7 cellular contexts compared by ENCODE assay signal in genomic region chr2:43225093-43225787, GRCh38. TPM values are rescaled to one million over a fixed set of nuclear protein-coding genes. Genes with fewer than 3 reads are reported as not detected.
DNase-seq lines count a peak whose midpoint lies in the region; TF ChIP-seq lines count a peak whose summit lies in the region.

No MANE protein-coding gene starts in this region.

- H4K12ac ChIP-seq in trophoblast cell (ENCODE audit: low read depth, low read length), result no peak overlapping the region

- H2BK12ac ChIP-seq in trophoblast cell (ENCODE audit: low read length), result peak overlapping the region; percentile 20

- H3K79me2 ChIP-seq in GM23248 (ENCODE audit: insufficient read depth) (peaks cover 43% of the 10 kb centered on the region), OCI-LY7 (ENCODE audit: insufficient read depth, low read depth, low read length) (peaks cover 50% of the 10 kb centered on the region), trophoblast cell (ENCODE audit: control insufficient read depth, insufficient read depth, low read length, poor library complexity) (peaks cover 37% of the 10 kb centered on the region)

- peaks cover 30% of the 10 kb centered on the region for H3K36me3 Mint-ChIP-seq in type B pancreatic cell

- H3K36me3 ChIP-seq in GM23248 (ENCODE audit: low read depth) (peaks cover 22% of the 10 kb centered on the region), OCI-LY7 (ENCODE audit: insufficient read depth, low read length) (peaks cover 49% of the 10 kb centered on the region), trophoblast cell (ENCODE audit: control insufficient read depth in 1 of 2, insufficient read depth in 2 of 2, low read length in 2 of 2) (peaks cover 15% of the 10 kb centered on the region in 2 experiments)

- H3K27ac ChIP-seq in GM23248 (peak overlapping the region; percentile 93), OCI-LY7 (ENCODE audit: low read depth, low read length, poor library complexity, severe bottlenecking) (peak overlapping the region; percentile 80), trophoblast cell (ENCODE audit: low read depth, low read length) (peak overlapping the region; percentile 94)

- H3K4me3 ChIP-seq in GM23248 (peak overlapping the region; percentile 97), OCI-LY7 (ENCODE audit: low read depth, low read length, poor library complexity, severe bottlenecking) (peak overlapping the region; percentile 89), trophoblast cell (ENCODE audit: low read depth, low read length) (peak overlapping the region; percentile 88)

- peak overlapping the region; percentile 88 for H3K27ac Mint-ChIP-seq in type B pancreatic cell

- DNase-seq in GM23248, result peak; percentile 82
- peak; percentile 82 for DNase-seq in OCI-LY7 (ENCODE audit: low spot score)
- peak; percentile 86 for DNase-seq in activated effector memory CD4-positive, alpha-beta T cell treated with anti-CD3 and anti-CD28 coated beads, Interleukin-2, amount 50 U/mL, for 16 hours
- DNase-seq in foreskin melanocyte, result peak; percentile 46
- no peak for DNase-seq in trophoblast cell
- peak; percentile 79 for DNase-seq in type B pancreatic cell (ENCODE audit: extremely low spot score, unreplicated experiment)
- DNase-seq in NCI-H187 (lab: John Stamatoyannopoulos, UW), result no peak

- H3K23ac ChIP-seq in trophoblast cell (ENCODE audit: low read length), result no peak overlapping the region

- H4K8ac ChIP-seq in trophoblast cell (ENCODE audit: low read depth, low read length), result peak overlapping the region; percentile 56

- H3K4me1 Mint-ChIP-seq in type B pancreatic cell (ENCODE audit: unreplicated experiment), result peaks cover 34% of the 10 kb centered on the region

- H3K4me2 ChIP-seq in GM23248 (ENCODE audit: unreplicated experiment) (peak overlapping the region; percentile 93), OCI-LY7 (ENCODE audit: low read length) (peak overlapping the region; percentile 88), trophoblast cell (ENCODE audit: low read length) (peak overlapping the region; percentile 55)

- intact Hi-C loops in OCI-LY7 (cut with micrococcal nuclease; ENCODE audit: unreplicated experiment), result loop anchor here (5.0 kb wide), 1 partner anchor 398 kb away; no protein-coding TSS in a partner anchor

- in situ Hi-C loops in GM23248 (cut with MboI), result loop anchor here (10.0 kb wide), 1 partner anchor 250 kb away; no protein-coding TSS in a partner anchor

- peak overlapping the region; percentile 77 for H4K91ac ChIP-seq in trophoblast cell (ENCODE audit: low read depth, low read length)

- peak overlapping the region; percentile 96 for H3K9ac ChIP-seq in GM23248
- peak overlapping the region; percentile 96 for H3K9ac ChIP-seq in trophoblast cell (ENCODE audit: low read length)

- peak overlapping the region; percentile 93 for H3K14ac ChIP-seq in trophoblast cell (ENCODE audit: low read length)

- 1 to 2% methylated on average over 60 to 69 of the region's 74 CpGs for WGBS in GM23248 (ENCODE audit: low coverage in 1 of 2, low lambda C conversion rate in 2 of 2, missing lambda C conversion rate in 2 of 2), 2 experiments
- WGBS in trophoblast cell (ENCODE audit: extremely low coverage, insufficient coverage, insufficient read length), result no CpG with 5 or more reads among the region's 74 CpGs

- peaks cover 40% of the 10 kb centered on the region for H3K79me1 ChIP-seq in trophoblast cell (ENCODE audit: low read length)

- no peaks in the 10 kb centered on the region for H3K9me3 ChIP-seq in GM23248 (ENCODE audit: low read depth)
- no peaks in the 10 kb centered on the region for H3K9me3 ChIP-seq in OCI-LY7 (ENCODE audit: low read length)
- no peaks in the 10 kb centered on the region for H3K9me3 ChIP-seq in trophoblast cell (ENCODE audit: insufficient read depth, low read depth, low read length)

- no peaks in the 10 kb centered on the region for H4K20me1 ChIP-seq in GM23248 (ENCODE audit: insufficient read depth)
- peaks cover 14% of the 10 kb centered on the region for H4K20me1 ChIP-seq in OCI-LY7 (ENCODE audit: insufficient read depth, low read length)

- TF ChIP-seq CTCF in OCI-LY7 (conservative IDR thresholded peaks at IDR 0.05; ENCODE audit: low read length) (0 out of 2 replicates have a peak, but pooled peaks have one; percentile 19), type B pancreatic cell (conservative IDR thresholded peaks at IDR 0.05) (no peak)

- BruUV-seq in OCI-LY7 (replicated peaks; lab: Mats Ljungman, UMichigan), result TSS peak; percentile 37

- H2AFZ ChIP-seq in GM23248, result no peak overlapping the region
- no peak overlapping the region for H2AFZ ChIP-seq in OCI-LY7 (ENCODE audit: low read length)
- H2AFZ ChIP-seq in trophoblast cell (ENCODE audit: insufficient read depth, low read length, poor library complexity), result no peak overlapping the region

- H3K9me3 Mint-ChIP-seq in type B pancreatic cell, result no peaks in the 10 kb centered on the region

- H3F3A ChIP-seq in GM23248 (ENCODE audit: insufficient read depth), result peaks cover 55% of the 10 kb centered on the region

- H2BK5ac ChIP-seq in trophoblast cell (ENCODE audit: low read depth, low read length, poor library complexity), result peak overlapping the region; percentile 97

- H3K27me3 ChIP-seq in GM23248 (replicated peaks; ENCODE audit: insufficient read depth), result no peaks in the 10 kb centered on the region
- no peaks in the 10 kb centered on the region for H3K27me3 ChIP-seq in trophoblast cell (ENCODE audit: insufficient read depth, low read length)

- H3K4me3 Mint-ChIP-seq in type B pancreatic cell, result peak overlapping the region; percentile 95

- H3K4me1 ChIP-seq in GM23248 (ENCODE audit: insufficient read depth), result peaks cover 37% of the 10 kb centered on the region
- peaks cover 71% of the 10 kb centered on the region for H3K4me1 ChIP-seq in OCI-LY7 (ENCODE audit: insufficient read depth, low read length, poor library complexity, severe bottlenecking)
- H3K4me1 ChIP-seq in trophoblast cell (ENCODE audit: control insufficient read depth in 1 of 2, insufficient read depth in 2 of 2, low read length in 2 of 2), result peaks cover 19 to 20% of the 10 kb centered on the region in 2 experiments

- H2AK5ac ChIP-seq in trophoblast cell (ENCODE audit: low read length), result peak overlapping the region; percentile 11

- peak overlapping the region; percentile 85 for H3K18ac ChIP-seq in trophoblast cell (ENCODE audit: low read length)

- CTCF ChIA-PET in OCI-LY7 (lab: Charles Lee; ENCODE audit: unreplicated experiment), result interaction anchor here (1.8 to 2.7 kb wide), 2 partner anchors 50 to 93 kb away, joined by 4 to 9 read pairs; no protein-coding TSS in a partner anchor

- peak overlapping the region; percentile 67 for H2BK120ac ChIP-seq in trophoblast cell (ENCODE audit: insufficient read depth, low read length, poor library complexity)

- peak overlapping the region; percentile 90 for H3K4ac ChIP-seq in trophoblast cell (ENCODE audit: low read depth, low read length)

- POLR2A ChIA-PET in OCI-LY7 (lab: Charles Lee), result interaction anchor here (0.9 to 1.7 kb wide), 4 partner anchors 13 to 259 kb away, joined by 3 to 4 read pairs (median 4); no protein-coding TSS in a partner anchor

- H3K9me2 ChIP-seq in GM23248 (ENCODE audit: insufficient read depth), result no peaks in the 10 kb centered on the region
- H3K9me2 ChIP-seq in OCI-LY7 (ENCODE audit: insufficient read depth, low read length), result no peaks in the 10 kb centered on the region

- peaks cover 7% of the 10 kb centered on the region for H3K27me3 Mint-ChIP-seq in type B pancreatic cell

RNA-seq across cellular contexts. Expression of gene ZFP36L2, which starts 1.2 kb away (rescaled TPM):
- 13.8 and 14.4 TPM in 2 replicates for total RNA-seq in GM23248 (2014; rRNA removed; shearing (Covaris generic))
- 71.7 and 78.2 TPM in 2 replicates for polyA plus RNA-seq in GM23248 (2016; fragmentation: Nextera tagmentation; extraction: Ambion mirVana)
- total RNA-seq in OCI-LY7 (2014; rRNA removed; shearing (Covaris generic)), result 6.8 and 7.0 TPM in 2 replicates
- total RNA-seq in OCI-LY7 (2022) (37.2 and 43.8 TPM in 2 replicates), type B pancreatic cell (ENCODE audit: low replicate concordance) (198 and 437 TPM in 2 replicates)
- 62.0 and 65.7 TPM in 2 replicates for polyA plus RNA-seq in trophoblast cell (2013)

Comparison
In these comparisons a context has a peak if more than half of its experiments do, and no peak if none do; other contexts are left out.
1. DNase-seq: peak in GM23248 (single experiment), OCI-LY7 (single experiment), activated effector memory CD4-positive, alpha-beta T cell treated with anti-CD3 and anti-CD28 coated beads, Interleukin-2, amount 50 U/mL, for 16 hours (single experiment), foreskin melanocyte (single experiment) and type B pancreatic cell (single experiment); none in trophoblast cell (0 of 2) and NCI-H187 (0 of 2).
2. Peak in every context shown above with its lines, with median percentiles within 50 percentile points of each other: H3K27ac ChIP-seq, H3K4me2 ChIP-seq and H3K4me3 ChIP-seq.